In the genomic region with DNA sequence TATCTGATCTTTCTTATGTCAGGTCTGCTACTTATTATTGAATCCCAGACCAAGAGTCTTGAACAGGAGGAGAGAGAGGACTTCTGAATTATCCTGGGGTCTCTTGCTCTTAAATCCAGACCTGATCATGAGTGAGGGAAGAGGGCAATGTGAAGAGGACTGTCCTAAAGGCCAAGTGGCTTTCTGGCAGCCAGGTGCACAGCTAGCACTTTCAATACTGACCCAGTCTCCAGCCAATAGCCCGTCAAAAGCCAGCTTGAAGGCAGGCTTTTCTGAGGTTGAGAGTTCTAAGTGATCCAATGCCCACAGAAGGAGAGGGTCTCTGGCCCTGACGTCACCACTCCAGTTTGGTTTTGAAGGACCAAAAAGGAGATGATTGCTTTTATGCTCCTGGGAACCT, we compare ENCODE assay signal across 23 cellular contexts. TPM values are rescaled to one million over a fixed set of nuclear protein-coding genes. Genes with fewer than 3 reads are reported as not detected.
A peak's percentile ranks its signal among the peaks of the same experiment; 100 is the strongest.
DNase-seq lines count a peak whose midpoint lies in the region; ATAC-seq and TF ChIP-seq lines count a peak whose summit lies in the region.
"Had no signal": no experiment of that assay in that cellular context is flagged by ENCODE, and none has a peak within 500 bp of the region (broad histone marks: within the 10 kb centered on the region; RNA-seq: fewer than 3 reads in every experiment).

No MANE protein-coding gene starts in this region.

- peak; percentile 16 to 59 (median 46) for ATAC-seq in right lobe of liver
- ATAC-seq: A549 had no signal

- H3K36me3 ChIP-seq in right lobe of liver = no peaks in the 10 kb centered on the region
- H3K36me3 ChIP-seq: BE2C had no signal

- no peaks in the 10 kb centered on the region for H3K9me3 ChIP-seq in right lobe of liver
- H3K9me3 ChIP-seq: A549, BE2C had no signal

- H3K27me3 ChIP-seq in layer of hippocampus (ENCODE audit: control insufficient read depth, insufficient read depth, low read length) (no peaks in the 10 kb centered on the region), right lobe of liver (no peaks in the 10 kb centered on the region)
- H3K27me3 ChIP-seq: BE2C; BLaER1 treated with 17β-estradiol and CSF1 and Interleukin-3, amounts not matched to agents 10 nM and 100 nM had no signal

- H3K27me3 Mint-ChIP-seq in activated CD4-positive, alpha-beta T cell treated with anti-CD3 and anti-CD28 coated beads, Interleukin-2, amount 10 ng/mL, durations not matched to agents 24 days and 14 days = no peaks in the 10 kb centered on the region
- H3K27me3 Mint-ChIP-seq: CD4-positive, alpha-beta memory T cell had no signal

- DNase-seq in right lobe of liver (no peak), NCI-H524 (lab: John Stamatoyannopoulos, UW) (no peak), NK-92 (lab: John Stamatoyannopoulos, UW; ENCODE audit: unreplicated experiment) (no peak)
- DNase-seq in activated CD4-positive, alpha-beta T cell treated with anti-CD3 and anti-CD28 coated beads, Interleukin-2, amount 10 ng/mL, durations not matched to agents 24 days and 14 days = no peak
- DNase-seq: 8988T; ACHN; AML-193; BE2C; Calu3; CD4-positive, alpha-beta memory T cell; COR-L47; DMS53; DND-41; GM23248; H7; HCEC 1CT had no signal

- no peaks in the 10 kb centered on the region for H3K36me3 Mint-ChIP-seq in activated CD4-positive, alpha-beta T cell treated with anti-CD3 and anti-CD28 coated beads, Interleukin-2, amount 10 ng/mL, durations not matched to agents 24 days and 14 days (ENCODE audit: low read depth)
- H3K36me3 Mint-ChIP-seq: CD4-positive, alpha-beta memory T cell had no signal

- H3K27ac ChIP-seq in cingulate gyrus (ENCODE audit: low read depth, low read length) (peak overlapping the region; percentile 41), layer of hippocampus (ENCODE audit: low read depth, low read length) (peak overlapping the region; percentile 48), right lobe of liver (peak overlapping the region in 2 of 3 donors; percentile 48 to 51), temporal lobe (ENCODE audit: low read depth, low read length) (peak overlapping the region; percentile 98)
- H3K27ac ChIP-seq: A549; BLaER1 treated with 17β-estradiol and CSF1 and Interleukin-3, amounts not matched to agents 10 nM and 100 nM; GM23248 had no signal

- H3K4me3 Mint-ChIP-seq in activated CD4-positive, alpha-beta T cell treated with anti-CD3 and anti-CD28 coated beads, Interleukin-2, amount 10 ng/mL, durations not matched to agents 24 days and 14 days = no peak overlapping the region
- H3K4me3 Mint-ChIP-seq: CD14-positive monocyte; CD4-positive, alpha-beta memory T cell had no signal

- no peak overlapping the region for H3K4me3 ChIP-seq in right lobe of liver
- H3K4me3 ChIP-seq: A549; BLaER1 treated with 17β-estradiol and CSF1 and Interleukin-3, amounts not matched to agents 10 nM and 100 nM; GM23248 had no signal

- no peak for TF ChIP-seq CTCF in right lobe of liver (IDR thresholded peaks at IDR 0.05)

- no peak overlapping the region for H3K27ac Mint-ChIP-seq in activated CD4-positive, alpha-beta T cell treated with anti-CD3 and anti-CD28 coated beads, Interleukin-2, amount 10 ng/mL, durations not matched to agents 24 days and 14 days
- H3K27ac Mint-ChIP-seq: CD14-positive monocyte; CD4-positive, alpha-beta memory T cell had no signal

- 90% methylated on average over 2 of the region's 2 CpGs for WGBS in right lobe of liver (ENCODE audit: insufficient coverage, low coverage, low lambda C conversion rate, missing lambda C conversion rate)

- no peak for TF ChIP-seq POLR2A in right lobe of liver (IDR thresholded peaks at IDR 0.05)

- H3K9me3 Mint-ChIP-seq in activated CD4-positive, alpha-beta T cell treated with anti-CD3 and anti-CD28 coated beads, Interleukin-2, amount 10 ng/mL, durations not matched to agents 24 days and 14 days = no peaks in the 10 kb centered on the region

- no peaks in the 10 kb centered on the region for H3K4me1 Mint-ChIP-seq in activated CD4-positive, alpha-beta T cell treated with anti-CD3 and anti-CD28 coated beads, Interleukin-2, amount 10 ng/mL, durations not matched to agents 24 days and 14 days
- H3K4me1 Mint-ChIP-seq: CD14-positive monocyte; CD4-positive, alpha-beta memory T cell had no signal

- peaks cover 0 to 17% (median 3%) of the 10 kb centered on the region in 4 donors for H3K4me1 ChIP-seq in right lobe of liver
- H3K4me1 ChIP-seq: A549; BE2C; BLaER1 treated with 17β-estradiol and CSF1 and Interleukin-3, amounts not matched to agents 10 nM and 100 nM had no signal

- intact Hi-C loops in right lobe of liver (cut with DNase I) = no loop called here
- intact Hi-C loops in activated CD4-positive, alpha-beta T cell treated with anti-CD3 and anti-CD28 coated beads, Interleukin-2, amount 10 ng/mL, durations not matched to agents 24 days and 14 days (cut with micrococcal nuclease) = no loop called here

RNA-seq across cellular contexts. Expression of gene FBXO7, which starts 37.2 kb away (rescaled TPM):
- total RNA-seq in right lobe of liver = 100 to 1,000 TPM in 1 of 6 experiments, 10 to 100 TPM in 5; 37.7 to 100 (median 52.5) TPM
- total RNA-seq in temporal lobe = 39.3 TPM
- total RNA-seq in activated CD4-positive, alpha-beta T cell treated with anti-CD3 and anti-CD28 coated beads, Interleukin-2, amount 10 ng/mL, durations not matched to agents 24 days and 14 days = 95.6 and 96.5 TPM in 2 replicates

RNA-seq across cellular contexts. Expression of gene BPIFC, which starts 47.5 kb away (rescaled TPM):
- total RNA-seq in right lobe of liver (not detected), temporal lobe (not detected)
- total RNA-seq in activated CD4-positive, alpha-beta T cell treated with anti-CD3 and anti-CD28 coated beads, Interleukin-2, amount 10 ng/mL, durations not matched to agents 24 days and 14 days = not detected in 2 replicates
- total RNA-seq: Calu3; CD4-positive, alpha-beta memory T cell; GM23248; H1; H7 had no signal

Comparison
In these comparisons a context has a peak if more than half of its experiments do, and no peak if none do; other contexts are left out.
1. H3K27ac ChIP-seq: peak in every context shown above with its lines; median percentile 98 in temporal lobe; 50 in right lobe of liver; 48 in layer of hippocampus; 41 in cingulate gyrus.